ENCODE assay signal across 25 cellular contexts in genomic region chr11:1162498-1163311, GRCh38. TPM values are rescaled to one million over a fixed set of nuclear protein-coding genes. Genes with fewer than 3 reads are reported as not detected.
A peak's percentile ranks its signal among the peaks of the same experiment; 100 is the strongest.
DNase-seq lines count a peak whose midpoint lies in the region; ATAC-seq and TF ChIP-seq lines count a peak whose summit lies in the region.
"Had no signal": no experiment of that assay in that cellular context is flagged by ENCODE, and none has a peak within 500 bp of the region (broad histone marks: within the 10 kb centered on the region; RNA-seq: fewer than 3 reads in every experiment).

No MANE protein-coding gene starts in this region.

- POLR2A ChIA-PET in activated B cell treated with CpG ODN at 0.5 μM for 24 hours (lab: Charles Lee) = no interaction called here
- POLR2A ChIA-PET in activated CD4-positive, alpha-beta memory T cell treated with anti-CD3 and anti-CD28 coated beads, Interleukin-2, amount 10 ng/mL, durations not matched to agents 7 days and 5 days (lab: Charles Lee) = no interaction called here

- intact Hi-C loops in activated B cell treated with CpG ODN at 0.5 μM for 24 hours (cut with micrococcal nuclease) = no loop called here
- intact Hi-C loops in mucosa of descending colon (cut with DNase I, micrococcal nuclease) = no loop called here

- no peak for TF ChIP-seq POLR2A in upper lobe of left lung (IDR thresholded peaks at IDR 0.05)

- H3K4me3 ChIP-seq in mucosa of descending colon (no peak overlapping the region), upper lobe of left lung (no peak overlapping the region)
- H3K4me3 ChIP-seq: dorsolateral prefrontal cortex, right atrium auricular region had no signal

- H3K4me3 Mint-ChIP-seq in activated naive CD8-positive, alpha-beta T cell treated with anti-CD3 and anti-CD28 coated beads, Interleukin-2, amount 50 U/mL, for 24 hours = no peak overlapping the region
- no peak overlapping the region for H3K4me3 Mint-ChIP-seq in activated naive CD8-positive, alpha-beta T cell treated with anti-CD3 and anti-CD28 coated beads for 36 hours
- no peak overlapping the region for H3K4me3 Mint-ChIP-seq in activated B cell treated with CpG ODN at 0.5 μM for 24 hours
- H3K4me3 Mint-ChIP-seq in activated CD4-positive, alpha-beta memory T cell treated with anti-CD3 and anti-CD28 coated beads, Interleukin-2, amount 10 ng/mL, durations not matched to agents 7 days and 5 days = no peak overlapping the region
- H3K4me3 Mint-ChIP-seq: activated naive CD4-positive, alpha-beta T cell treated with anti-CD3 and anti-CD28 coated beads, Interleukin-2, amount 50 U/mL, for 24 hours; central memory CD8-positive, alpha-beta T cell; naive thymus-derived CD4-positive, alpha-beta T cell had no signal

- no peaks in the 10 kb centered on the region for H3K4me1 Mint-ChIP-seq in activated naive CD8-positive, alpha-beta T cell treated with anti-CD3 and anti-CD28 coated beads, Interleukin-2, amount 50 U/mL, for 24 hours
- no peaks in the 10 kb centered on the region for H3K4me1 Mint-ChIP-seq in activated naive CD8-positive, alpha-beta T cell treated with anti-CD3 and anti-CD28 coated beads for 36 hours
- no peaks in the 10 kb centered on the region for H3K4me1 Mint-ChIP-seq in activated B cell treated with CpG ODN at 0.5 μM for 24 hours
- H3K4me1 Mint-ChIP-seq in activated CD4-positive, alpha-beta memory T cell treated with anti-CD3 and anti-CD28 coated beads, Interleukin-2, amount 10 ng/mL, durations not matched to agents 7 days and 5 days = no peaks in the 10 kb centered on the region
- H3K4me1 Mint-ChIP-seq: activated naive CD4-positive, alpha-beta T cell treated with anti-CD3 and anti-CD28 coated beads, Interleukin-2, amount 50 U/mL, for 24 hours; central memory CD8-positive, alpha-beta T cell; naive thymus-derived CD4-positive, alpha-beta T cell had no signal

- H3K9me3 Mint-ChIP-seq in activated naive CD8-positive, alpha-beta T cell treated with anti-CD3 and anti-CD28 coated beads, Interleukin-2, amount 50 U/mL, for 24 hours = no peaks in the 10 kb centered on the region
- no peaks in the 10 kb centered on the region for H3K9me3 Mint-ChIP-seq in activated naive CD8-positive, alpha-beta T cell treated with anti-CD3 and anti-CD28 coated beads for 36 hours
- no peaks in the 10 kb centered on the region for H3K9me3 Mint-ChIP-seq in activated B cell treated with CpG ODN at 0.5 μM for 24 hours
- H3K9me3 Mint-ChIP-seq in activated CD4-positive, alpha-beta memory T cell treated with anti-CD3 and anti-CD28 coated beads, Interleukin-2, amount 10 ng/mL, durations not matched to agents 7 days and 5 days = no peaks in the 10 kb centered on the region
- H3K9me3 Mint-ChIP-seq: activated naive CD4-positive, alpha-beta T cell treated with anti-CD3 and anti-CD28 coated beads, Interleukin-2, amount 50 U/mL, for 24 hours; central memory CD8-positive, alpha-beta T cell had no signal

- H3K9me3 ChIP-seq in mucosa of descending colon (no peaks in the 10 kb centered on the region), upper lobe of left lung (no peaks in the 10 kb centered on the region)
- H3K9me3 ChIP-seq: right atrium auricular region had no signal

- H3K36me3 Mint-ChIP-seq in activated naive CD8-positive, alpha-beta T cell treated with anti-CD3 and anti-CD28 coated beads, Interleukin-2, amount 50 U/mL, for 24 hours (ENCODE audit: low read depth) = no peaks in the 10 kb centered on the region
- no peaks in the 10 kb centered on the region for H3K36me3 Mint-ChIP-seq in activated naive CD8-positive, alpha-beta T cell treated with anti-CD3 and anti-CD28 coated beads for 36 hours
- H3K36me3 Mint-ChIP-seq in activated B cell treated with CpG ODN at 0.5 μM for 24 hours (ENCODE audit: low read depth) = no peaks in the 10 kb centered on the region
- H3K36me3 Mint-ChIP-seq in activated CD4-positive, alpha-beta memory T cell treated with anti-CD3 and anti-CD28 coated beads, Interleukin-2, amount 10 ng/mL, durations not matched to agents 7 days and 5 days (ENCODE audit: low read depth) = no peaks in the 10 kb centered on the region
- H3K36me3 Mint-ChIP-seq: activated naive CD4-positive, alpha-beta T cell treated with anti-CD3 and anti-CD28 coated beads, Interleukin-2, amount 50 U/mL, for 24 hours; naive thymus-derived CD4-positive, alpha-beta T cell had no signal

- no peak for DNase-seq in activated naive CD8-positive, alpha-beta T cell treated with anti-CD3 and anti-CD28 coated beads, Interleukin-2, amount 50 U/mL, for 24 hours
- DNase-seq in activated naive CD8-positive, alpha-beta T cell treated with anti-CD3 and anti-CD28 coated beads for 36 hours = no peak
- DNase-seq in activated B cell treated with CpG ODN at 0.5 μM for 24 hours (peak; percentile 8), mucosa of descending colon (peak in 2 of 3 donors; percentile 17 to 36), upper lobe of left lung (peak; percentile 14 to 73)
- no peak for DNase-seq in activated CD4-positive, alpha-beta memory T cell treated with anti-CD3 and anti-CD28 coated beads, Interleukin-2, amount 10 ng/mL, durations not matched to agents 7 days and 5 days
- DNase-seq: activated T-cell treated with anti-CD3 and anti-CD28 coated beads, Interleukin-2, amount 50 U/mL, for 48 hours; C1 segment of cervical spinal cord; glutamatergic neuron; IMR-90; mesendoderm; NCI-H1048; NCI-H1930; NCI-H2227 treated with DMSO at 0.1 percent for 48 hours; stimulated activated naive CD4-positive, alpha-beta T cell treated with Interleukin-2 at 50 U/mL for 16 hours; T1000 had no signal

- no peaks in the 10 kb centered on the region for H3K36me3 ChIP-seq in mucosa of descending colon (ENCODE audit: low read depth)
- no peaks in the 10 kb centered on the region for H3K36me3 ChIP-seq in upper lobe of left lung
- H3K36me3 ChIP-seq: right atrium auricular region had no signal

- ATAC-seq in activated naive CD8-positive, alpha-beta T cell treated with anti-CD3 and anti-CD28 coated beads, Interleukin-2, amount 50 U/mL, for 24 hours = peak; percentile 11
- ATAC-seq in activated B cell treated with CpG ODN at 0.5 μM for 24 hours (ENCODE audit: low read depth) = no peak
- ATAC-seq in mucosa of descending colon = no peak
- ATAC-seq in upper lobe of left lung (ENCODE audit: low FRiP score in 2 of 2) = no peak
- ATAC-seq in HG03095 (IDR thresholded peaks at IDR 0.05; ENCODE audit: unreplicated experiment) = no peak
- no peak for ATAC-seq in GM18867 (IDR thresholded peaks at IDR 0.05; ENCODE audit: unreplicated experiment)
- ATAC-seq: naive thymus-derived CD4-positive, alpha-beta T cell had no signal

- CTCF ChIA-PET in activated B cell treated with CpG ODN at 0.5 μM for 24 hours (lab: Charles Lee) = no interaction called here
- CTCF ChIA-PET in activated CD4-positive, alpha-beta memory T cell treated with anti-CD3 and anti-CD28 coated beads, Interleukin-2, amount 10 ng/mL, durations not matched to agents 7 days and 5 days (lab: Charles Lee) = no interaction called here

- no peak overlapping the region for H3K27ac ChIP-seq in upper lobe of left lung
- H3K27ac ChIP-seq: dorsolateral prefrontal cortex, right atrium auricular region had no signal

- no peaks in the 10 kb centered on the region for H3K4me1 ChIP-seq in mucosa of descending colon (ENCODE audit: low read depth)
- no peaks in the 10 kb centered on the region for H3K4me1 ChIP-seq in upper lobe of left lung
- H3K4me1 ChIP-seq: right atrium auricular region had no signal

- H3K27ac Mint-ChIP-seq in activated naive CD8-positive, alpha-beta T cell treated with anti-CD3 and anti-CD28 coated beads, Interleukin-2, amount 50 U/mL, for 24 hours = no peak overlapping the region
- H3K27ac Mint-ChIP-seq in activated naive CD8-positive, alpha-beta T cell treated with anti-CD3 and anti-CD28 coated beads for 36 hours = no peak overlapping the region
- H3K27ac Mint-ChIP-seq in activated B cell treated with CpG ODN at 0.5 μM for 24 hours = no peak overlapping the region
- H3K27ac Mint-ChIP-seq in activated CD4-positive, alpha-beta memory T cell treated with anti-CD3 and anti-CD28 coated beads, Interleukin-2, amount 10 ng/mL, durations not matched to agents 7 days and 5 days = no peak overlapping the region
- H3K27ac Mint-ChIP-seq: activated naive CD4-positive, alpha-beta T cell treated with anti-CD3 and anti-CD28 coated beads, Interleukin-2, amount 50 U/mL, for 24 hours; naive thymus-derived CD4-positive, alpha-beta T cell had no signal

- TF ChIP-seq CTCF in activated B cell treated with CpG ODN at 0.5 μM for 24 hours (IDR thresholded peaks at IDR 0.05) (no peak), mucosa of descending colon (IDR thresholded peaks at IDR 0.05) (no peak), upper lobe of left lung (IDR thresholded peaks at IDR 0.05) (no peak)

- WGBS in upper lobe of left lung, 2 donors = 79 to 90% methylated on average over 5 to 22 of the region's 27 CpGs

- H3K27me3 Mint-ChIP-seq in activated naive CD8-positive, alpha-beta T cell treated with anti-CD3 and anti-CD28 coated beads, Interleukin-2, amount 50 U/mL, for 24 hours = no peaks in the 10 kb centered on the region
- H3K27me3 Mint-ChIP-seq in activated naive CD8-positive, alpha-beta T cell treated with anti-CD3 and anti-CD28 coated beads for 36 hours = no peaks in the 10 kb centered on the region
- H3K27me3 Mint-ChIP-seq in activated B cell treated with CpG ODN at 0.5 μM for 24 hours = no peaks in the 10 kb centered on the region
- H3K27me3 Mint-ChIP-seq in activated CD4-positive, alpha-beta memory T cell treated with anti-CD3 and anti-CD28 coated beads, Interleukin-2, amount 10 ng/mL, durations not matched to agents 7 days and 5 days = no peaks in the 10 kb centered on the region

- no peaks in the 10 kb centered on the region for H3K27me3 ChIP-seq in upper lobe of left lung
- H3K27me3 ChIP-seq: right atrium auricular region had no signal

- no peak for TF ChIP-seq EP300 in upper lobe of left lung (IDR thresholded peaks at IDR 0.05)

RNA-seq across cellular contexts. Expression of gene MUC5AC, which starts 5.0 kb away (rescaled TPM):
- total RNA-seq in activated naive CD8-positive, alpha-beta T cell treated with anti-CD3 and anti-CD28 coated beads for 36 hours = not detected
- not detected in 2 replicates for total RNA-seq in activated B cell treated with CpG ODN at 0.5 μM for 24 hours
- under 1 TPM in 2 of 3 donors, not detected in 1; 0.03 to 0.63 TPM for total RNA-seq in mucosa of descending colon
- 1 to 10 TPM in 2 of 6 donors, under 1 TPM in 3, not detected in 1; under 0.01 to 7.3 (median 0.78) TPM for total RNA-seq in upper lobe of left lung
- total RNA-seq in activated CD4-positive, alpha-beta memory T cell treated with anti-CD3 and anti-CD28 coated beads, Interleukin-2, amount 10 ng/mL, durations not matched to agents 7 days and 5 days = not detected
- total RNA-seq: astrocyte; IMR-90; naive thymus-derived CD4-positive, alpha-beta T cell; osteocyte; right atrium auricular region had no signal

Comparison
In these comparisons a context has a peak if more than half of its experiments do, and no peak if none do; other contexts are left out.
1. DNase-seq: peak in activated B cell treated with CpG ODN at 0.5 μM for 24 hours (single experiment), mucosa of descending colon (2 of 3) and upper lobe of left lung (2 of 2); none in activated naive CD8-positive, alpha-beta T cell treated with anti-CD3 and anti-CD28 coated beads, Interleukin-2, amount 50 U/mL, for 24 hours (single experiment), activated naive CD8-positive, alpha-beta T cell treated with anti-CD3 and anti-CD28 coated beads for 36 hours (single experiment) and activated CD4-positive, alpha-beta memory T cell treated with anti-CD3 and anti-CD28 coated beads, Interleukin-2, amount 10 ng/mL, durations not matched to agents 7 days and 5 days (single experiment).